9 cellular contexts compared by ENCODE assay signal in the genomic region with DNA sequence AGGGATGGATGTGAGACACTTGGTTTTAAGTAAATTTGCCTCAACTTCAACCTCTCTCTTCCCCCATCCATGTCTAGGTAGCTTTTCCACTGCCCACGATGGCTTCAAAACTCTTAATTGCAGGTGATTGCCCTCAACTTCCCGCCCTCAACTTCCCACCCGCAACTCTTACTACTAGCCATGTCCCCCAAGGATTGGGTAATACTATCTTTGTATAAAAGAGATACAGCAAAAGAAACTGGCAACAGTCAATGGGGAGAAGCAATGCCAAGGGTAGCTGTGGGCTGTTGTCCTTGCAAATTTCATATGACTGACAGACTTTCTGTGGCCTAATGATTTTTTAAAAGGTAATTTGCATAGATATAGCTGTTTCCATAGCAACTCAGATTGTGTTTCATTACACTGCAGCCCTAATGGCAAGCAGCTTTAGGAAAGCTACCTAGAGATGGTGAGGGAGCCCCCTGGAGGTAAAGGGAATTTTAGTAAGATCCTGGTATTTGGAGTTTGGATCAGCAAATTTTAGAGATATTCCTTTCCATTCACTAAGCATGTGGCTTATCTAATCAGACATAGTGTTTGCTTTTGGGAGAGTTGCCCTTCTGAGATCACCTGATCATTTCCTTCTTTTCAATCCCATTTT.
DNase-seq lines count a peak whose midpoint lies in the region; ATAC-seq, FAIRE-seq and TF ChIP-seq lines count a peak whose summit lies in the region.
"Had no signal": no experiment of that assay in that cellular context is flagged by ENCODE, and none has a peak within 500 bp of the region (broad histone marks: within the 10 kb centered on the region; RNA-seq: fewer than 3 reads in every experiment).

No MANE protein-coding gene starts in this region.

- no peaks in the 10 kb centered on the region for H3K27me3 ChIP-seq in ascending aorta

- peak; percentile 61 for TF ChIP-seq CTCF in LNCAP (IDR thresholded peaks at IDR 0.05)
- TF ChIP-seq CTCF in VCaP (conservative IDR thresholded peaks at IDR 0.05), result peak; percentile 78
- peak; percentile 44 for TF ChIP-seq CTCF in kidney (IDR thresholded peaks at IDR 0.05; ENCODE audit: borderline replicate concordance, extremely low read depth, insufficient read depth)
- peak in 1 of 3 experiments; percentile 29 for TF ChIP-seq CTCF in ascending aorta (IDR thresholded peaks at IDR 0.05)

- ATAC-seq in GM18499 (IDR thresholded peaks at IDR 0.05; ENCODE audit: insufficient read depth, unreplicated experiment), result peak; percentile 52

- H3K9me3 ChIP-seq in kidney (ENCODE audit: control insufficient read depth in 1 of 2, low read length in 2 of 2) (no peaks in the 10 kb centered on the region), ascending aorta (no peaks in the 10 kb centered on the region)

- in situ Hi-C loops in ACHN (cut with HindIII; ENCODE audit: low pct_ligation_motif_present, low pct_unique_long_range_greater_than_20kb, low sequenced_read_pairs), result no loop called here

- peak; percentile 32 for DNase-seq in ACHN
- DNase-seq in kidney, result no peak
- DNase-seq in ascending aorta (ENCODE audit: low spot score in 2 of 2), result no peak
- DNase-seq in activated T-cell treated with anti-CD3 and anti-CD28 coated beads, Interleukin-2, amount 50 U/mL, for 48 hours, result no peak
- no peak for DNase-seq in activated effector memory CD4-positive, alpha-beta T cell treated with Interleukin-2 at 50 U/mL for 16 hours
- DNase-seq: stimulated activated naive B cell treated with anti-CD40 and anti-IgM and Interleukin-4, amounts not matched to agents 10 μg/mL and 1 μg/mL and 100 μg/mL, for 72 hours had no signal

- intact Hi-C loops in kidney (cut with DNase I) (no loop called here), ascending aorta (cut with DNase I) (no loop called here)

- H3K27ac ChIP-seq in VCaP, result peak overlapping the region; percentile 51
- no peak overlapping the region for H3K27ac ChIP-seq in kidney (ENCODE audit: low read depth in 2 of 2, low read length in 2 of 2)
- no peak overlapping the region for H3K27ac ChIP-seq in ascending aorta

- no peaks in the 10 kb centered on the region for H3K36me3 ChIP-seq in kidney (ENCODE audit: control insufficient read depth in 1 of 2, insufficient read depth in 2 of 2, low read length in 2 of 2)
- no peaks in the 10 kb centered on the region for H3K36me3 ChIP-seq in ascending aorta

- no peak for FAIRE-seq in kidney (lab: Jason Lieb, UNC)

- no peaks in the 10 kb centered on the region for H3K4me1 ChIP-seq in kidney (ENCODE audit: control insufficient read depth in 1 of 2, insufficient read depth in 1 of 2, low read depth in 1 of 2, low read length in 2 of 2)
- H3K4me1 ChIP-seq in ascending aorta, result no peaks in the 10 kb centered on the region

- no peak overlapping the region for H3K9ac ChIP-seq in kidney (ENCODE audit: low read length in 2 of 2)

- H3K4me3 ChIP-seq in kidney (ENCODE audit: low read length in 2 of 2) (no peak overlapping the region), ascending aorta (no peak overlapping the region)
